ENCODE assay signal across 8 cellular contexts in genomic region chr22:40436460-40437431, GRCh38.
DNase-seq lines count a peak whose midpoint lies in the region; ATAC-seq, FAIRE-seq and TF ChIP-seq lines count a peak whose summit lies in the region.

No MANE protein-coding gene starts in this region.

- peak; percentile 34 for FAIRE-seq in pancreas (lab: Jason Lieb, UNC)

- H3K36me3 Mint-ChIP-seq in activated T-cell treated with anti-CD3 and anti-CD28 coated beads, Interleukin-2, amount 50 U/mL, for 24 hours (ENCODE audit: low read depth) = peaks cover 51% of the 10 kb centered on the region

- peak overlapping the region; percentile 30 for H3K4me3 Mint-ChIP-seq in activated T-cell treated with anti-CD3 and anti-CD28 coated beads, Interleukin-2, amount 50 U/mL, for 24 hours

- H3K4me1 ChIP-seq in pancreas = peaks cover 0 to 3% (median 0%) of the 10 kb centered on the region in 3 donors

- H3K4me1 Mint-ChIP-seq in activated T-cell treated with anti-CD3 and anti-CD28 coated beads, Interleukin-2, amount 50 U/mL, for 24 hours (ENCODE audit: low read depth) = peaks cover 71% of the 10 kb centered on the region

- peak; percentile 16 to 56 (median 48) for TF ChIP-seq CTCF in pancreas (IDR thresholded peaks at IDR 0.05)

- H3K27ac Mint-ChIP-seq in activated T-cell treated with anti-CD3 and anti-CD28 coated beads, Interleukin-2, amount 50 U/mL, for 24 hours = peak overlapping the region; percentile 70

- intact Hi-C loops in pancreas (cut with DNase I) = loop anchor here in 1 of 3 donors (5.0 kb wide), 1 partner anchor 211 kb away; no protein-coding TSS in a partner anchor

- H3K9me3 Mint-ChIP-seq in activated T-cell treated with anti-CD3 and anti-CD28 coated beads, Interleukin-2, amount 50 U/mL, for 24 hours = no peaks in the 10 kb centered on the region

- H3K27me3 ChIP-seq in pancreas = no peaks in the 10 kb centered on the region

- DNase-seq in CD1c-positive myeloid dendritic cell (ENCODE audit: extremely low spot score) = peak; percentile 92
- peak; percentile 43 for DNase-seq in NCI-H2196 treated with DMSO at 0.1 percent for 48 hours (lab: John Stamatoyannopoulos, UW; ENCODE audit: unreplicated experiment)
- DNase-seq in activated T-cell treated with anti-CD3 and anti-CD28 coated beads, Interleukin-2, amount 50 U/mL, for 24 hours = peak; percentile 60
- peak; percentile 62 for DNase-seq in germinal center (ENCODE audit: low spot score)
- no peak for DNase-seq in pancreas
- DNase-seq in stimulated activated CD4-positive, alpha-beta T cell treated with anti-CD3 and anti-CD28 coated beads, Interleukin-4, amount 100 ng/mL, for 1 hour = no peak

- no peak overlapping the region for H3K4me3 ChIP-seq in pancreas

- no peaks in the 10 kb centered on the region for H3K36me3 ChIP-seq in pancreas

- no peaks in the 10 kb centered on the region for H3K9me3 ChIP-seq in pancreas

- 30 to 35% methylated on average over 14 of the region's 14 CpGs for WGBS in pancreas, 2 donors

- ATAC-seq in GM18517 (IDR thresholded peaks at IDR 0.05; ENCODE audit: unreplicated experiment) = peak; percentile 65
- ATAC-seq in HG03045 (IDR thresholded peaks at IDR 0.05; ENCODE audit: unreplicated experiment) = peak; percentile 72
- peak; percentile 61 to 84 (median 80) for ATAC-seq in pancreas

- H3K27ac ChIP-seq in pancreas = peak overlapping the region in 2 of 4 donors; percentile 8 to 20

- H3K27me3 Mint-ChIP-seq in activated T-cell treated with anti-CD3 and anti-CD28 coated beads, Interleukin-2, amount 50 U/mL, for 24 hours = no peaks in the 10 kb centered on the region

Comparison
In these comparisons a context has a peak if more than half of its experiments do, and no peak if none do; other contexts are left out.
1. DNase-seq: peak in CD1c-positive myeloid dendritic cell (single experiment), NCI-H2196 treated with DMSO at 0.1 percent for 48 hours (single experiment), activated T-cell treated with anti-CD3 and anti-CD28 coated beads, Interleukin-2, amount 50 U/mL, for 24 hours (single experiment) and germinal center (single experiment); none in pancreas (0 of 6) and stimulated activated CD4-positive, alpha-beta T cell treated with anti-CD3 and anti-CD28 coated beads, Interleukin-4, amount 100 ng/mL, for 1 hour (single experiment).
2. Peak in every context shown above with its lines, with median percentiles within 50 percentile points of each other: ATAC-seq.